In genomic region chr2:216649573-216649972, GRCh38 we compare ENCODE assay signal across 34 cellular contexts. TPM values are rescaled to one million over a fixed set of nuclear protein-coding genes. Genes with fewer than 3 reads are reported as not detected.
DNase-seq lines count a peak whose midpoint lies in the region; ATAC-seq and TF ChIP-seq lines count a peak whose summit lies in the region.
"Had no signal": no experiment of that assay in that cellular context is flagged by ENCODE, and none has a peak within 500 bp of the region (broad histone marks: within the 10 kb centered on the region; RNA-seq: fewer than 3 reads in every experiment).

No MANE protein-coding gene starts in this region.

- H3K4me1 ChIP-seq in DND-41 (ENCODE audit: insufficient read depth, low read length) (peaks cover 79% of the 10 kb centered on the region), esophagus muscularis mucosa (peaks cover 27 to 98% (median 91%) of the 10 kb centered on the region in 4 donors)
- H3K4me1 ChIP-seq: foreskin keratinocyte, SJSA1 had no signal

- TF ChIP-seq CTCF in DND-41 (IDR thresholded peaks at IDR 0.05; ENCODE audit: borderline replicate concordance, extremely low read depth, low read length, poor library complexity, severe bottlenecking): no peak
- TF ChIP-seq CTCF in RWPE1 (conservative IDR thresholded peaks at IDR 0.05; ENCODE audit: low read depth): no peak
- TF ChIP-seq CTCF in esophagus muscularis mucosa (IDR thresholded peaks at IDR 0.05): no peak
- no peak for TF ChIP-seq CTCF in WERI-Rb-1 (IDR thresholded peaks at IDR 0.05; ENCODE audit: low read depth, low read length)

- H3K9me3 ChIP-seq in DND-41 (ENCODE audit: insufficient read depth, low read length, severe bottlenecking) (no peaks in the 10 kb centered on the region), esophagus muscularis mucosa (no peaks in the 10 kb centered on the region), WERI-Rb-1 (ENCODE audit: severe bottlenecking) (no peaks in the 10 kb centered on the region)
- H3K9me3 ChIP-seq: esophagus squamous epithelium, heart right ventricle, lower lobe of right lung had no signal

- POLR2A ChIA-PET in RWPE1 (lab: Yijun Ruan, JAX; ENCODE audit: low non-redundant PET): no interaction called here

- TF ChIP-seq POLR2A in esophagus muscularis mucosa (IDR thresholded peaks at IDR 0.05; ENCODE audit: low read depth): no peak

- H3K27ac ChIP-seq in DND-41 (ENCODE audit: low read length): peak overlapping the region; percentile 40
- H3K27ac ChIP-seq in RWPE1: peak overlapping the region; percentile 32
- H3K27ac ChIP-seq in esophagus muscularis mucosa (replicated peaks in 1 of 4): peak overlapping the region; percentile 57 to 75 (median 62)
- H3K27ac ChIP-seq in WERI-Rb-1: no peak overlapping the region
- H3K27ac ChIP-seq: esophagus squamous epithelium, foreskin keratinocyte, heart right ventricle, lower lobe of right lung, SJSA1 had no signal

- H3K9ac ChIP-seq in DND-41 (ENCODE audit: low read depth, low read length): peak overlapping the region; percentile 15

- no peak overlapping the region for H3K4me3 ChIP-seq in DND-41 (ENCODE audit: low read depth in 1 of 2, low read length in 2 of 2)
- no peak overlapping the region for H3K4me3 ChIP-seq in esophagus muscularis mucosa
- no peak overlapping the region for H3K4me3 ChIP-seq in WERI-Rb-1 (ENCODE audit: low read depth, low read length)
- H3K4me3 ChIP-seq: esophagus squamous epithelium, GM12878, heart right ventricle, lower lobe of right lung, SJSA1 had no signal

- WGBS in esophagus muscularis mucosa: 22% methylated on average over 2 of the region's 5 CpGs

- TF ChIP-seq EP300 in esophagus muscularis mucosa (IDR thresholded peaks at IDR 0.05): no peak

- DNase-seq in DND-41 (no peak), RWPE1 (ENCODE audit: low spot score) (no peak), esophagus muscularis mucosa (ENCODE audit: extremely low spot score) (no peak), posterior vena cava (ENCODE audit: low spot score) (peak; percentile 55), germinal center (ENCODE audit: low spot score) (no peak), WERI-Rb-1 (no peak), NCI-H1048 (lab: John Stamatoyannopoulos, UW) (no peak), HPDE6-E6E7 (ENCODE audit: extremely low spot score) (no peak)
- DNase-seq: activated CD4-positive, alpha-beta T cell treated with anti-CD3 and anti-CD28 coated beads, Interleukin-2, amount 50 U/mL, for 1 hour; activated CD8-positive, alpha-beta memory T cell treated with anti-CD3 and anti-CD28 coated beads, Interleukin-2, amount 10 ng/mL, durations not matched to agents 7 days and 5 days; activated gamma-delta T cell treated with Interleukin-2 at 50 U/mL for 16 hours; activated naive CD8-positive, alpha-beta T cell treated with anti-CD3 and anti-CD28 coated beads, Interleukin-2, amount 10 ng/mL, durations not matched to agents 7 days and 5 days; activated T-cell treated with anti-CD3 and anti-CD28 coated beads, Interleukin-2, amount 50 U/mL, for 48 hours; AML-193; CD8-positive, alpha-beta memory T cell; DMS 273 treated with DMSO at 0.1 percent for 48 hours; esophagus squamous epithelium; foreskin keratinocyte; heart right ventricle; KBM-7; lower lobe of right lung; naive thymus-derived CD8-positive, alpha-beta T cell; NCI-H1105; NCI-H187; NCI-H2171; retina; small intestine; stimulated activated CD4-positive, alpha-beta T cell treated with anti-CD3 and anti-CD28 coated beads, Interleukin-1b, Interleukin-23, amount 100 ng/mL, for 48 hours; stimulated activated naive CD4-positive, alpha-beta T cell treated with Interleukin-2 at 50 U/mL for 16 hours; T-helper 9 cell; trophoblast cell had no signal

- CTCF ChIA-PET in RWPE1 (lab: Yijun Ruan, JAX): no interaction called here

- intact Hi-C loops in esophagus muscularis mucosa (cut with DNase I) (no loop called here), posterior vena cava (cut with DNase I) (no loop called here)

- peak overlapping the region; percentile 35 for H3K4me2 ChIP-seq in DND-41 (ENCODE audit: insufficient read depth, low read length)

- peaks cover 99% of the 10 kb centered on the region for H3K79me2 ChIP-seq in DND-41 (ENCODE audit: insufficient read depth, low read length)

- no peak for ATAC-seq in DND-41 (ENCODE audit: insufficient read depth, low read depth)
- ATAC-seq: activated CD8-positive, alpha-beta memory T cell treated with anti-CD3 and anti-CD28 coated beads, Interleukin-2, amount 10 ng/mL, durations not matched to agents 7 days and 5 days; foreskin keratinocyte; GM12878; heart right ventricle; lower lobe of right lung; naive thymus-derived CD8-positive, alpha-beta T cell had no signal

- H2AFZ ChIP-seq in DND-41 (ENCODE audit: low read depth, low read length): no peak overlapping the region

- H3K36me3 ChIP-seq in DND-41 (ENCODE audit: insufficient read depth, low read length) (peaks cover 94% of the 10 kb centered on the region), esophagus muscularis mucosa (no peaks in the 10 kb centered on the region), WERI-Rb-1 (no peaks in the 10 kb centered on the region)
- H3K36me3 ChIP-seq: esophagus squamous epithelium, heart right ventricle, lower lobe of right lung, SJSA1 had no signal

- peaks cover 94% of the 10 kb centered on the region for H4K20me1 ChIP-seq in DND-41 (ENCODE audit: insufficient read depth, low read length)

- H3K27me3 ChIP-seq in DND-41 (ENCODE audit: insufficient read depth, low read length, poor library complexity): no peaks in the 10 kb centered on the region
- no peaks in the 10 kb centered on the region for H3K27me3 ChIP-seq in esophagus muscularis mucosa
- H3K27me3 ChIP-seq in WERI-Rb-1 (ENCODE audit: insufficient read depth, low read depth, severe bottlenecking): no peaks in the 10 kb centered on the region
- H3K27me3 ChIP-seq: esophagus squamous epithelium, foreskin keratinocyte, heart right ventricle, SJSA1 had no signal

RNA-seq across cellular contexts. Expression of gene IGFBP2, which starts 16.4 kb away (rescaled TPM):
- 100 to 1,000 TPM; 188 to 446 (median 280) TPM for total RNA-seq in esophagus muscularis mucosa
- 10 to 100 TPM; 37.9 to 54.8 TPM for total RNA-seq in posterior vena cava
- total RNA-seq: naive thymus-derived CD8-positive, alpha-beta T cell had no signal

RNA-seq across cellular contexts. Expression of gene IGFBP5, which starts 45.8 kb away (rescaled TPM):
- 1,000 to 10,000 TPM in 1 of 4 donors, 100 to 1,000 TPM in 3; 547 to 1,471 (median 705) TPM for total RNA-seq in esophagus muscularis mucosa
- total RNA-seq in posterior vena cava: 1,000 to 10,000 TPM in 1 of 2 donors, 100 to 1,000 TPM in 1; 466 to 1,458 TPM
- total RNA-seq: CD8-positive, alpha-beta memory T cell; MCF 10A; naive thymus-derived CD8-positive, alpha-beta T cell had no signal
